ENCODE assay signal across 20 cellular contexts in the genomic region with DNA sequence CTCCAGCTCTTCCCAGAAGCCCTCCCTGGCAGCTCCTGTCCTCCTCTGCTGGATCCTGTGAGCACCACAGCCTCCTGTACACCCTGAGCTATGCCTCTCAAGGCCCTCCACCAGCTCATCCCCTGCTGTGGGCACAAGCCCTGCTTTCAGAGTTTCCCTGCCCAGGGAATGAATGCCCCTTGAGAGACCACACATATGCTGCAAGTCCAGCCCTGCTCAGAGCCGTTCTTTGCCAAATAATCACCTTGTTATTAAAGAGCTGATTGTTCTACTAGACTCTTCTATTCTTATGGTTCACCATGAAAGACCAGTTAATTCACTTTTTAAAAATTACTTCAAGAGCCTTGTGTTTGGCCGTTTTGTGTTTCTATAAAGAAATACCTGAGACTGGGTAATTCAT.
DNase-seq lines count a peak whose midpoint lies in the region; ATAC-seq lines count a peak whose summit lies in the region.
"Had no signal": no experiment of that assay in that cellular context is flagged by ENCODE, and none has a peak within 500 bp of the region (broad histone marks: within the 10 kb centered on the region; RNA-seq: fewer than 3 reads in every experiment).

No MANE protein-coding gene starts in this region.

- no CpG with 5 or more reads among the region's 2 CpGs for WGBS in mesendoderm (ENCODE audit: extremely low coverage, insufficient coverage, low lambda C conversion rate)

- no peak overlapping the region for H3K4me2 ChIP-seq in mesendoderm (ENCODE audit: low read length)

- peaks cover 23% of the 10 kb centered on the region for H3K36me3 Mint-ChIP-seq in activated naive CD8-positive, alpha-beta T cell treated with anti-CD3 and anti-CD28 coated beads, Interleukin-2, amount 10 ng/mL, durations not matched to agents 7 days and 5 days
- H3K36me3 Mint-ChIP-seq in activated naive CD8-positive, alpha-beta T cell treated with anti-CD3 and anti-CD28 coated beads for 36 hours = peaks cover 5% of the 10 kb centered on the region
- H3K36me3 Mint-ChIP-seq in central memory CD8-positive, alpha-beta T cell (ENCODE audit: insufficient read depth) = peaks cover 7% of the 10 kb centered on the region
- H3K36me3 Mint-ChIP-seq in stimulated activated memory B cell treated with anti-CD40 and anti-IgM and Interleukin-4, amounts not matched to agents 10 μg/mL and 1 μg/mL and 100 μg/mL, for 72 hours = no peaks in the 10 kb centered on the region

- H3K4me3 ChIP-seq in mesendoderm (ENCODE audit: low read length) = no peak overlapping the region

- H3K4ac ChIP-seq in mesendoderm (ENCODE audit: low read depth, low read length) = no peak overlapping the region

- no peaks in the 10 kb centered on the region for H3K9me3 Mint-ChIP-seq in activated naive CD8-positive, alpha-beta T cell treated with anti-CD3 and anti-CD28 coated beads, Interleukin-2, amount 10 ng/mL, durations not matched to agents 7 days and 5 days
- no peaks in the 10 kb centered on the region for H3K9me3 Mint-ChIP-seq in activated naive CD8-positive, alpha-beta T cell treated with anti-CD3 and anti-CD28 coated beads for 36 hours
- H3K9me3 Mint-ChIP-seq in central memory CD8-positive, alpha-beta T cell = no peaks in the 10 kb centered on the region
- no peaks in the 10 kb centered on the region for H3K9me3 Mint-ChIP-seq in stimulated activated memory B cell treated with anti-CD40 and anti-IgM and Interleukin-4, amounts not matched to agents 10 μg/mL and 1 μg/mL and 100 μg/mL, for 72 hours
- H3K9me3 Mint-ChIP-seq: CD8-positive, alpha-beta memory T cell had no signal

- no peak overlapping the region for H2BK120ac ChIP-seq in mesendoderm (ENCODE audit: low read depth, low read length)

- no peak for ATAC-seq in activated naive CD8-positive, alpha-beta T cell treated with anti-CD3 and anti-CD28 coated beads, Interleukin-2, amount 10 ng/mL, durations not matched to agents 7 days and 5 days (ENCODE audit: low read depth)
- no peak for ATAC-seq in central memory CD8-positive, alpha-beta T cell (replicated peaks; ENCODE audit: extremely low read depth, poor library complexity, severe bottlenecking)
- ATAC-seq in stimulated activated memory B cell treated with anti-CD40 and anti-IgM and Interleukin-4, amounts not matched to agents 10 μg/mL and 1 μg/mL and 100 μg/mL, for 72 hours = no peak
- no peak for ATAC-seq in GM18520 (IDR thresholded peaks at IDR 0.05; ENCODE audit: unreplicated experiment)

- POLR2A ChIA-PET in activated naive CD8-positive, alpha-beta T cell treated with anti-CD3 and anti-CD28 coated beads, Interleukin-2, amount 10 ng/mL, durations not matched to agents 7 days and 5 days (lab: Charles Lee) = no interaction called here

- H3K79me1 ChIP-seq in mesendoderm (ENCODE audit: low read length) = no peaks in the 10 kb centered on the region

- no peaks in the 10 kb centered on the region for H3K79me2 ChIP-seq in mesendoderm (ENCODE audit: control insufficient read depth, insufficient read depth, low read length)

- no peak overlapping the region for H3K9ac ChIP-seq in mesendoderm (ENCODE audit: low read length)

- no peak overlapping the region for H2BK5ac ChIP-seq in mesendoderm (ENCODE audit: low read length)

- peak overlapping the region; percentile 89 for H3K23ac ChIP-seq in mesendoderm (ENCODE audit: low read length)

- H3K4me1 Mint-ChIP-seq in activated naive CD8-positive, alpha-beta T cell treated with anti-CD3 and anti-CD28 coated beads, Interleukin-2, amount 10 ng/mL, durations not matched to agents 7 days and 5 days = peaks cover 24% of the 10 kb centered on the region
- peaks cover 15% of the 10 kb centered on the region for H3K4me1 Mint-ChIP-seq in activated naive CD8-positive, alpha-beta T cell treated with anti-CD3 and anti-CD28 coated beads for 36 hours
- H3K4me1 Mint-ChIP-seq in central memory CD8-positive, alpha-beta T cell = peaks cover 36% of the 10 kb centered on the region
- no peaks in the 10 kb centered on the region for H3K4me1 Mint-ChIP-seq in stimulated activated memory B cell treated with anti-CD40 and anti-IgM and Interleukin-4, amounts not matched to agents 10 μg/mL and 1 μg/mL and 100 μg/mL, for 72 hours

- H3K27me3 Mint-ChIP-seq in activated naive CD8-positive, alpha-beta T cell treated with anti-CD3 and anti-CD28 coated beads, Interleukin-2, amount 10 ng/mL, durations not matched to agents 7 days and 5 days = no peaks in the 10 kb centered on the region
- H3K27me3 Mint-ChIP-seq in activated naive CD8-positive, alpha-beta T cell treated with anti-CD3 and anti-CD28 coated beads for 36 hours = no peaks in the 10 kb centered on the region
- H3K27me3 Mint-ChIP-seq in central memory CD8-positive, alpha-beta T cell = no peaks in the 10 kb centered on the region
- H3K27me3 Mint-ChIP-seq in stimulated activated memory B cell treated with anti-CD40 and anti-IgM and Interleukin-4, amounts not matched to agents 10 μg/mL and 1 μg/mL and 100 μg/mL, for 72 hours = no peaks in the 10 kb centered on the region
- H3K27me3 Mint-ChIP-seq: CD8-positive, alpha-beta memory T cell had no signal

- H3K4me3 Mint-ChIP-seq in activated naive CD8-positive, alpha-beta T cell treated with anti-CD3 and anti-CD28 coated beads, Interleukin-2, amount 10 ng/mL, durations not matched to agents 7 days and 5 days = no peak overlapping the region
- H3K4me3 Mint-ChIP-seq in activated naive CD8-positive, alpha-beta T cell treated with anti-CD3 and anti-CD28 coated beads for 36 hours = no peak overlapping the region
- H3K4me3 Mint-ChIP-seq in central memory CD8-positive, alpha-beta T cell = no peak overlapping the region
- no peak overlapping the region for H3K4me3 Mint-ChIP-seq in stimulated activated memory B cell treated with anti-CD40 and anti-IgM and Interleukin-4, amounts not matched to agents 10 μg/mL and 1 μg/mL and 100 μg/mL, for 72 hours
- H3K4me3 Mint-ChIP-seq: CD8-positive, alpha-beta memory T cell had no signal

- H3K27ac ChIP-seq in mesendoderm (ENCODE audit: low read depth, low read length) = no peak overlapping the region
- H3K27ac ChIP-seq: C4-2B had no signal

- H3K36me3 ChIP-seq in mesendoderm (ENCODE audit: control insufficient read depth, insufficient read depth, low read length) = no peaks in the 10 kb centered on the region

- H4K5ac ChIP-seq in mesendoderm (ENCODE audit: low read length) = no peak overlapping the region

- no peaks in the 10 kb centered on the region for H3K4me1 ChIP-seq in mesendoderm (ENCODE audit: control insufficient read depth, low read depth, low read length)

- peak overlapping the region; percentile 43 for H3K27ac Mint-ChIP-seq in activated naive CD8-positive, alpha-beta T cell treated with anti-CD3 and anti-CD28 coated beads, Interleukin-2, amount 10 ng/mL, durations not matched to agents 7 days and 5 days
- H3K27ac Mint-ChIP-seq in activated naive CD8-positive, alpha-beta T cell treated with anti-CD3 and anti-CD28 coated beads for 36 hours = no peak overlapping the region
- H3K27ac Mint-ChIP-seq in central memory CD8-positive, alpha-beta T cell (ENCODE audit: low read depth) = peak overlapping the region; percentile 90
- H3K27ac Mint-ChIP-seq in stimulated activated memory B cell treated with anti-CD40 and anti-IgM and Interleukin-4, amounts not matched to agents 10 μg/mL and 1 μg/mL and 100 μg/mL, for 72 hours = peak overlapping the region; percentile 23

- in situ Hi-C loops in ACHN (cut with HindIII; ENCODE audit: low pct_ligation_motif_present, low pct_unique_long_range_greater_than_20kb, low sequenced_read_pairs) = no loop called here

- no peaks in the 10 kb centered on the region for H3K27me3 ChIP-seq in mesendoderm (ENCODE audit: insufficient read depth, low read length, poor library complexity)

- H3K56ac ChIP-seq in mesendoderm (ENCODE audit: low read length) = no peak overlapping the region

- H3K18ac ChIP-seq in mesendoderm (ENCODE audit: low read length) = no peak overlapping the region

- no peak overlapping the region for H2BK15ac ChIP-seq in mesendoderm (replicated peaks; ENCODE audit: low read depth)

- DNase-seq in activated naive CD8-positive, alpha-beta T cell treated with anti-CD3 and anti-CD28 coated beads, Interleukin-2, amount 10 ng/mL, durations not matched to agents 7 days and 5 days = no peak
- DNase-seq in activated naive CD8-positive, alpha-beta T cell treated with anti-CD3 and anti-CD28 coated beads for 36 hours = no peak
- DNase-seq in central memory CD8-positive, alpha-beta T cell (ENCODE audit: low spot score in 2 of 2) = no peak
- DNase-seq in mesendoderm (no peak), ACHN (no peak)
- DNase-seq: Calu3; CD8-positive, alpha-beta memory T cell; DMS153; KG1; NCI-H1105; NCI-H146; NCI-H2029; NCI-H226; NCI-H524; NCI-H774; NK-92 treated with Interleukin-12 subunit alpha and Interleukin-12 subunit beta, amount 100 ng/mL, for 24 hours; SIG-M5 had no signal

- no peak overlapping the region for H4K8ac ChIP-seq in mesendoderm (ENCODE audit: low read depth, low read length)

- H2AK5ac ChIP-seq in mesendoderm (ENCODE audit: low read length) = no peak overlapping the region
